Comparison of ENCODE assay signal across 1 cellular context in genomic region chr20:57092112-57092899, GRCh38.
TF ChIP-seq lines count a peak whose summit lies in the region.

No MANE protein-coding gene starts in this region.

TF ChIP-seq in HepG2, 621 proteins besides CTCF, POLR2A, EP300 and RAD21 (continued from another document):
- TF ChIP-seq, protein P1, sequence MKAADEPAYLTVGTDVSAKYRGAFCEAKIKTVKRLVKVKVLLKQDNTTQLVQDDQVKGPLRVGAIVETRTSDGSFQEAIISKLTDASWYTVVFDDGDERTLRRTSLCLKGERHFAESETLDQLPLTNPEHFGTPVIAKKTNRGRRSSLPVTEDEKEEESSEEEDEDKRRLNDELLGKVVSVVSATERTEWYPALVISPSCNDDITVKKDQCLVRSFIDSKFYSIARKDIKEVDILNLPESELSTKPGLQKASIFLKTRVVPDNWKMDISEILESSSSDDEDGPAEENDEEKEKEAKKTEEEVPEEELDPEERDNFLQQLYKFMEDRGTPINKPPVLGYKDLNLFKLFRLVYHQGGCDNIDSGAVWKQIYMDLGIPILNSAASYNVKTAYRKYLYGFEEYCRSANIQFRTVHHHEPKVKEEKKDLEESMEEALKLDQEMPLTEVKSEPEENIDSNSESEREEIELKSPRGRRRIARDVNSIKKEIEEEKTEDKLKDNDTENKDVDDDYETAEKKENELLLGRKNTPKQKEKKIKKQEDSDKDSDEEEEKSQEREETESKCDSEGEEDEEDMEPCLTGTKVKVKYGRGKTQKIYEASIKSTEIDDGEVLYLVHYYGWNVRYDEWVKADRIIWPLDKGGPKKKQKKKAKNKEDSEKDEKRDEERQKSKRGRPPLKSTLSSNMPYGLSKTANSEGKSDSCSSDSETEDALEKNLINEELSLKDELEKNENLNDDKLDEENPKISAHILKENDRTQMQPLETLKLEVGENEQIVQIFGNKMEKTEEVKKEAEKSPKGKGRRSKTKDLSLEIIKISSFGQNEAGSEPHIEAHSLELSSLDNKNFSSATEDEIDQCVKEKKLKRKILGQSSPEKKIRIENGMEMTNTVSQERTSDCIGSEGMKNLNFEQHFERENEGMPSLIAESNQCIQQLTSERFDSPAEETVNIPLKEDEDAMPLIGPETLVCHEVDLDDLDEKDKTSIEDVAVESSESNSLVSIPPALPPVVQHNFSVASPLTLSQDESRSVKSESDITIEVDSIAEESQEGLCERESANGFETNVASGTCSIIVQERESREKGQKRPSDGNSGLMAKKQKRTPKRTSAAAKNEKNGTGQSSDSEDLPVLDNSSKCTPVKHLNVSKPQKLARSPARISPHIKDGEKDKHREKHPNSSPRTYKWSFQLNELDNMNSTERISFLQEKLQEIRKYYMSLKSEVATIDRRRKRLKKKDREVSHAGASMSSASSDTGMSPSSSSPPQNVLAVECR (CRISPR knock-in tag; IDR thresholded peaks at IDR 0.05; ENCODE audit: borderline replicate concordance) = peak; percentile 33; the same call in 1 of the 2 replicates
- TF ChIP-seq POGZ (CRISPR knock-in tag; IDR thresholded peaks at IDR 0.05) = no peak
